ENCODE assay signal across 39 cellular contexts in genomic region chr4:173899813-173900212, GRCh38.
"Had no signal": no experiment of that assay in that cellular context is flagged by ENCODE, and none has a peak within 500 bp of the region (broad histone marks: within the 10 kb centered on the region; RNA-seq: fewer than 3 reads in every experiment).

No MANE protein-coding gene starts in this region.

- H3K4me3 Mint-ChIP-seq: activated naive CD4-positive, alpha-beta T cell treated with anti-CD3 and anti-CD28 coated beads for 36 hours; activated naive CD4-positive, alpha-beta T cell treated with anti-CD3 and anti-CD28 coated beads, Interleukin-2, amount 10 ng/mL, durations not matched to agents 7 days and 5 days; activated naive CD4-positive, alpha-beta T cell treated with anti-CD3 and anti-CD28 coated beads, Interleukin-2, amount 50 U/mL, for 24 hours; activated naive CD8-positive, alpha-beta T cell; activated naive CD8-positive, alpha-beta T cell treated with anti-CD3 and anti-CD28 coated beads for 36 hours; activated naive CD8-positive, alpha-beta T cell treated with anti-CD3 and anti-CD28 coated beads, Interleukin-2, amount 10 ng/mL, durations not matched to agents 7 days and 5 days; activated naive CD8-positive, alpha-beta T cell treated with anti-CD3 and anti-CD28 coated beads, Interleukin-2, amount 50 U/mL, for 24 hours; activated T-cell treated with anti-CD3 and anti-CD28 coated beads, Interleukin-2, amount 50 U/mL, for 24 hours; activated T-cell treated with anti-CD3 and anti-CD28 coated beads, Interleukin-2, amount 50 U/mL, for 4 hours; activated T-cell treated with anti-CD3 and anti-CD28 coated beads, Interleukin-2, amount 50 U/mL, for 72 hours; activated T-helper 1 cell treated with anti-CD3 and anti-CD28 coated beads, Interleukin-12 subunit alpha, Interleukin-12 subunit beta, Interleukin-2, Interleukin-4 antibody, amounts not matched to agents 30 ng/mL and 10 ng/mL and 1 ng/mL, durations not matched to agents 14 hours and 24 hours and 36 hours; activated T-helper 17 cell treated with anti-CD3 and anti-CD28 coated beads, Interleukin-2, amount 50 U/mL, for 72 hours; brain; central memory CD8-positive, alpha-beta T cell had no signal

- H3K27ac Mint-ChIP-seq: activated naive CD4-positive, alpha-beta T cell treated with anti-CD3 and anti-CD28 coated beads for 36 hours; activated naive CD4-positive, alpha-beta T cell treated with anti-CD3 and anti-CD28 coated beads, Interleukin-2, amount 10 ng/mL, durations not matched to agents 7 days and 5 days; activated naive CD4-positive, alpha-beta T cell treated with anti-CD3 and anti-CD28 coated beads, Interleukin-2, amount 50 U/mL, for 24 hours; activated naive CD4-positive, alpha-beta T cell treated with anti-CD3 and anti-CD28 coated beads, Interleukin-2, amount 50 U/mL, for 72 hours; activated naive CD8-positive, alpha-beta T cell; activated naive CD8-positive, alpha-beta T cell treated with anti-CD3 and anti-CD28 coated beads for 36 hours; activated naive CD8-positive, alpha-beta T cell treated with anti-CD3 and anti-CD28 coated beads, Interleukin-2, amount 10 ng/mL, durations not matched to agents 7 days and 5 days; activated naive CD8-positive, alpha-beta T cell treated with anti-CD3 and anti-CD28 coated beads, Interleukin-2, amount 50 U/mL, for 24 hours; activated T-cell treated with anti-CD3 and anti-CD28 coated beads, Interleukin-2, amount 50 U/mL, for 24 hours; activated T-cell treated with anti-CD3 and anti-CD28 coated beads, Interleukin-2, amount 50 U/mL, for 72 hours; activated T-helper 1 cell treated with anti-CD3 and anti-CD28 coated beads, Interleukin-12 subunit alpha, Interleukin-12 subunit beta, Interleukin-2, Interleukin-4 antibody, amounts not matched to agents 30 ng/mL and 10 ng/mL and 1 ng/mL, durations not matched to agents 14 hours and 24 hours and 36 hours; activated T-helper 17 cell treated with anti-CD3 and anti-CD28 coated beads, Interleukin-2, amount 50 U/mL, for 72 hours; activated T-helper 2 cell treated with anti-CD3 and anti-CD28 coated beads, Interferon-gamma antibody, Interleukin-2, Interleukin-4, amounts not matched to agents 10 μg/mL and 5 μg/mL and 100 μg/mL, durations not matched to agents 14 hours and 24 hours and 36 hours; brain had no signal

- H3K4me1 Mint-ChIP-seq: activated naive CD4-positive, alpha-beta T cell treated with anti-CD3 and anti-CD28 coated beads, Interleukin-2, amount 10 ng/mL, durations not matched to agents 7 days and 5 days; activated naive CD4-positive, alpha-beta T cell treated with anti-CD3 and anti-CD28 coated beads, Interleukin-2, amount 50 U/mL, for 24 hours; activated naive CD8-positive, alpha-beta T cell treated with anti-CD3 and anti-CD28 coated beads for 36 hours; activated naive CD8-positive, alpha-beta T cell treated with anti-CD3 and anti-CD28 coated beads, Interleukin-2, amount 10 ng/mL, durations not matched to agents 7 days and 5 days; activated naive CD8-positive, alpha-beta T cell treated with anti-CD3 and anti-CD28 coated beads, Interleukin-2, amount 50 U/mL, for 24 hours; activated T-helper 17 cell treated with anti-CD3 and anti-CD28 coated beads, Interleukin-2, amount 50 U/mL, for 72 hours; brain; central memory CD8-positive, alpha-beta T cell had no signal

- DNase-seq: activated effector memory CD4-positive, alpha-beta T cell treated with anti-CD3 and anti-CD28 coated beads, Interleukin-2, amount 50 U/mL, for 16 hours; activated gamma-delta T cell; activated gamma-delta T cell treated with Interleukin-2 at 50 U/mL for 16 hours; activated naive CD4-positive, alpha-beta T cell; activated naive CD4-positive, alpha-beta T cell treated with anti-CD3 and anti-CD28 coated beads for 36 hours; activated naive CD4-positive, alpha-beta T cell treated with anti-CD3 and anti-CD28 coated beads, Interleukin-2, amount 10 ng/mL, durations not matched to agents 7 days and 5 days; activated naive CD4-positive, alpha-beta T cell treated with anti-CD3 and anti-CD28 coated beads, Interleukin-2, amount 50 U/mL, for 16 hours; activated naive CD4-positive, alpha-beta T cell treated with Interleukin-2 at 50 U/mL for 16 hours; activated naive CD8-positive, alpha-beta T cell treated with anti-CD3 and anti-CD28 coated beads for 36 hours; activated naive CD8-positive, alpha-beta T cell treated with anti-CD3 and anti-CD28 coated beads, Interleukin-2, amount 10 ng/mL, durations not matched to agents 7 days and 5 days; activated naive CD8-positive, alpha-beta T cell treated with anti-CD3 and anti-CD28 coated beads, Interleukin-2, amount 50 U/mL, for 24 hours; activated T-cell treated with anti-CD3 and anti-CD28 coated beads, Interleukin-2, amount 50 U/mL, for 1 hour; activated T-cell treated with anti-CD3 and anti-CD28 coated beads, Interleukin-2, amount 50 U/mL, for 24 hours; activated T-cell treated with anti-CD3 and anti-CD28 coated beads, Interleukin-2, amount 50 U/mL, for 4 hours; activated T-cell treated with anti-CD3 and anti-CD28 coated beads, Interleukin-2, amount 50 U/mL, for 48 hours; activated T-cell treated with anti-CD3 and anti-CD28 coated beads, Interleukin-2, amount 50 U/mL, for 72 hours; adrenal gland; amniotic stem cell; amygdala; anterior cingulate cortex; aorta; body of pancreas; brain microvascular endothelial cell; caudate nucleus; central memory CD4-positive, alpha-beta T cell; cerebellar nuclear complex had no signal

- H3K27ac ChIP-seq: adrenal gland, ascending aorta, body of pancreas, brain microvascular endothelial cell, breast epithelium, cardiac muscle cell had no signal

- H3K9me3 Mint-ChIP-seq: activated naive CD4-positive, alpha-beta T cell treated with anti-CD3 and anti-CD28 coated beads for 36 hours; activated naive CD4-positive, alpha-beta T cell treated with anti-CD3 and anti-CD28 coated beads, Interleukin-2, amount 10 ng/mL, durations not matched to agents 7 days and 5 days; activated naive CD8-positive, alpha-beta T cell treated with anti-CD3 and anti-CD28 coated beads for 36 hours; activated naive CD8-positive, alpha-beta T cell treated with anti-CD3 and anti-CD28 coated beads, Interleukin-2, amount 10 ng/mL, durations not matched to agents 7 days and 5 days; activated naive CD8-positive, alpha-beta T cell treated with anti-CD3 and anti-CD28 coated beads, Interleukin-2, amount 50 U/mL, for 24 hours; activated T-cell treated with anti-CD3 and anti-CD28 coated beads, Interleukin-2, amount 50 U/mL, for 24 hours; activated T-cell treated with anti-CD3 and anti-CD28 coated beads, Interleukin-2, amount 50 U/mL, for 4 hours; activated T-helper 1 cell treated with anti-CD3 and anti-CD28 coated beads, Interleukin-12 subunit alpha, Interleukin-12 subunit beta, Interleukin-2, Interleukin-4 antibody, amounts not matched to agents 30 ng/mL and 10 ng/mL and 1 ng/mL, durations not matched to agents 14 hours and 24 hours and 36 hours; activated T-helper 2 cell treated with anti-CD3 and anti-CD28 coated beads, Interferon-gamma antibody, Interleukin-2, Interleukin-4, amounts not matched to agents 10 μg/mL and 5 μg/mL and 100 μg/mL, durations not matched to agents 14 hours and 24 hours and 36 hours had no signal

- ATAC-seq: activated naive CD4-positive, alpha-beta T cell treated with anti-CD3 and anti-CD28 coated beads, Interleukin-2, amount 50 U/mL, for 72 hours; activated naive CD8-positive, alpha-beta T cell treated with anti-CD3 and anti-CD28 coated beads, Interleukin-2, amount 50 U/mL, for 24 hours; activated T-cell treated with anti-CD3 and anti-CD28 coated beads, Interleukin-2, amount 50 U/mL, for 4 hours; activated T-cell treated with anti-CD3 and anti-CD28 coated beads, Interleukin-2, amount 50 U/mL, for 72 hours; activated T-helper 17 cell treated with anti-CD3 and anti-CD28 coated beads, Interleukin-2, amount 50 U/mL, for 72 hours; body of pancreas had no signal

- H3K36me3 ChIP-seq: adrenal gland, ascending aorta, brain microvascular endothelial cell, breast epithelium, cardiac muscle cell had no signal

- H3K9me3 ChIP-seq: adrenal gland, ascending aorta, body of pancreas, breast epithelium had no signal

- H3K36me3 Mint-ChIP-seq: activated naive CD4-positive, alpha-beta T cell treated with anti-CD3 and anti-CD28 coated beads, Interleukin-2, amount 10 ng/mL, durations not matched to agents 7 days and 5 days; activated naive CD4-positive, alpha-beta T cell treated with anti-CD3 and anti-CD28 coated beads, Interleukin-2, amount 50 U/mL, for 24 hours; activated naive CD4-positive, alpha-beta T cell treated with anti-CD3 and anti-CD28 coated beads, Interleukin-2, amount 50 U/mL, for 72 hours; activated naive CD8-positive, alpha-beta T cell; activated naive CD8-positive, alpha-beta T cell treated with anti-CD3 and anti-CD28 coated beads for 36 hours; activated naive CD8-positive, alpha-beta T cell treated with anti-CD3 and anti-CD28 coated beads, Interleukin-2, amount 10 ng/mL, durations not matched to agents 7 days and 5 days; brain had no signal

- H3K4me3 ChIP-seq: adrenal gland, ascending aorta, body of pancreas, breast epithelium, cardiac muscle cell had no signal

- FAIRE-seq: astrocyte, bronchial epithelial cell had no signal

- H3K27me3 ChIP-seq: adrenal gland, ascending aorta, body of pancreas, brain microvascular endothelial cell, breast epithelium, cardiac muscle cell had no signal

- H3K4me1 ChIP-seq: adrenal gland, ascending aorta, body of pancreas, breast epithelium had no signal

- H3K27me3 Mint-ChIP-seq: activated naive CD4-positive, alpha-beta T cell treated with anti-CD3 and anti-CD28 coated beads, Interleukin-2, amount 10 ng/mL, durations not matched to agents 7 days and 5 days; activated naive CD4-positive, alpha-beta T cell treated with anti-CD3 and anti-CD28 coated beads, Interleukin-2, amount 50 U/mL, for 24 hours; activated naive CD8-positive, alpha-beta T cell treated with anti-CD3 and anti-CD28 coated beads for 36 hours; activated naive CD8-positive, alpha-beta T cell treated with anti-CD3 and anti-CD28 coated beads, Interleukin-2, amount 10 ng/mL, durations not matched to agents 7 days and 5 days; activated naive CD8-positive, alpha-beta T cell treated with anti-CD3 and anti-CD28 coated beads, Interleukin-2, amount 50 U/mL, for 24 hours; activated T-cell treated with anti-CD3 and anti-CD28 coated beads, Interleukin-2, amount 50 U/mL, for 24 hours; central memory CD8-positive, alpha-beta T cell had no signal
